Comparison of ENCODE assay signal across 21 cellular contexts in genomic region chr22:36933629-36934028, GRCh38. TPM values are rescaled to one million over a fixed set of nuclear protein-coding genes. Genes with fewer than 3 reads are reported as not detected.
DNase-seq lines count a peak whose midpoint lies in the region; ATAC-seq and TF ChIP-seq lines count a peak whose summit lies in the region.
"Had no signal": no experiment of that assay in that cellular context is flagged by ENCODE, and none has a peak within 500 bp of the region (broad histone marks: within the 10 kb centered on the region; RNA-seq: fewer than 3 reads in every experiment).

No MANE protein-coding gene starts in this region.

- POLR2A ChIA-PET in activated CD4-positive, alpha-beta memory T cell treated with anti-CD3 and anti-CD28 coated beads for 36 hours (lab: Charles Lee) = no interaction called here
- POLR2A ChIA-PET in activated CD4-positive, alpha-beta memory T cell treated with anti-CD3 and anti-CD28 coated beads, Interleukin-2, amount 10 ng/mL, durations not matched to agents 7 days and 5 days (lab: Charles Lee) = no interaction called here
- POLR2A ChIA-PET in Caco-2 (lab: Charles Lee) = no interaction called here

- TF ChIP-seq POLR2A in upper lobe of left lung (IDR thresholded peaks at IDR 0.05) = no peak

- no peak overlapping the region for H3K27ac ChIP-seq in endodermal cell (ENCODE audit: low read depth, low read length)
- H3K27ac ChIP-seq in upper lobe of left lung = no peak overlapping the region
- H3K27ac ChIP-seq: 22Rv1; BLaER1 treated with 17β-estradiol and CSF1 and Interleukin-3, amounts not matched to agents 10 nM and 100 nM had no signal

- 94 to 97% methylated on average over 12 to 19 of the region's 19 CpGs for WGBS in endodermal cell (ENCODE audit: insufficient coverage in 1 of 2, insufficient read length in 1 of 2), 2 experiments
- WGBS in upper lobe of left lung, 2 donors = 90 to 99% methylated on average over 13 to 16 of the region's 19 CpGs

- no peak for ATAC-seq in upper lobe of left lung (ENCODE audit: low FRiP score in 2 of 2)
- ATAC-seq: GM12878, HepG2 had no signal

- H3K4me3 ChIP-seq in endodermal cell (ENCODE audit: low read length) (no peak overlapping the region), upper lobe of left lung (no peak overlapping the region), Caco-2 (ENCODE audit: low read depth, low read length) (no peak overlapping the region)
- H3K4me3 ChIP-seq: BLaER1 treated with 17β-estradiol and CSF1 and Interleukin-3, amounts not matched to agents 10 nM and 100 nM; GM12878 had no signal

- H3K4me1 ChIP-seq in endodermal cell (ENCODE audit: control insufficient read depth, insufficient read depth, low read length) (no peaks in the 10 kb centered on the region), upper lobe of left lung (peaks cover 0 to 4% (median 0%) of the 10 kb centered on the region in 4 donors), Caco-2 (no peaks in the 10 kb centered on the region)

- TF ChIP-seq CTCF in endodermal cell (conservative IDR thresholded peaks at IDR 0.05) (no peak), upper lobe of left lung (IDR thresholded peaks at IDR 0.05) (no peak), Caco-2 (IDR thresholded peaks at IDR 0.05; ENCODE audit: insufficient read depth in 1 of 2, low read depth in 1 of 2, low read length in 1 of 2, severe bottlenecking in 1 of 2, unreplicated experiment in 1 of 2) (no peak)

- H3K9ac ChIP-seq in endodermal cell (ENCODE audit: extremely low read depth, low read length, poor library complexity, severe bottlenecking) = no peak overlapping the region
- H3K9ac ChIP-seq: BLaER1 treated with 17β-estradiol and CSF1 and Interleukin-3, amounts not matched to agents 10 nM and 100 nM had no signal

- intact Hi-C loops in activated CD4-positive, alpha-beta memory T cell treated with anti-CD3 and anti-CD28 coated beads for 36 hours (cut with micrococcal nuclease) = no loop called here
- intact Hi-C loops in Caco-2 (cut with micrococcal nuclease; ENCODE audit: unreplicated experiment) = no loop called here

- H3K4me1 Mint-ChIP-seq in activated CD4-positive, alpha-beta memory T cell treated with anti-CD3 and anti-CD28 coated beads for 36 hours (ENCODE audit: low read depth) = no peaks in the 10 kb centered on the region
- no peaks in the 10 kb centered on the region for H3K4me1 Mint-ChIP-seq in activated CD4-positive, alpha-beta memory T cell treated with anti-CD3 and anti-CD28 coated beads, Interleukin-2, amount 10 ng/mL, durations not matched to agents 7 days and 5 days
- H3K4me1 Mint-ChIP-seq in endodermal cell = no peaks in the 10 kb centered on the region
- H3K4me1 Mint-ChIP-seq in Caco-2 (ENCODE audit: low read depth, unreplicated experiment) = no peaks in the 10 kb centered on the region

- CTCF ChIA-PET in activated CD4-positive, alpha-beta memory T cell treated with anti-CD3 and anti-CD28 coated beads for 36 hours (lab: Charles Lee) = interaction anchor here (1.5 kb wide), 1 partner anchor 78 kb away, joined by 4 read pairs; no protein-coding TSS in a partner anchor
- CTCF ChIA-PET in activated CD4-positive, alpha-beta memory T cell treated with anti-CD3 and anti-CD28 coated beads, Interleukin-2, amount 10 ng/mL, durations not matched to agents 7 days and 5 days (lab: Charles Lee) = interaction anchor here (1.2 kb wide), 1 partner anchor 81 kb away, joined by 3 read pairs; no protein-coding TSS in a partner anchor
- CTCF ChIA-PET in Caco-2 (lab: Charles Lee) = no interaction called here

- no peaks in the 10 kb centered on the region for H3K27me3 Mint-ChIP-seq in activated CD4-positive, alpha-beta memory T cell treated with anti-CD3 and anti-CD28 coated beads for 36 hours
- H3K27me3 Mint-ChIP-seq in activated CD4-positive, alpha-beta memory T cell treated with anti-CD3 and anti-CD28 coated beads, Interleukin-2, amount 10 ng/mL, durations not matched to agents 7 days and 5 days = peaks cover 2% of the 10 kb centered on the region
- H3K27me3 Mint-ChIP-seq in endodermal cell (ENCODE audit: insufficient read depth) (no peaks in the 10 kb centered on the region), Caco-2 (ENCODE audit: insufficient read depth, unreplicated experiment) (peaks cover 19% of the 10 kb centered on the region)
- H3K27me3 Mint-ChIP-seq: CD4-positive, CD25-positive, alpha-beta regulatory T cell had no signal

- no TSS peak for BruUV-seq in Caco-2 (replicated peaks; lab: Mats Ljungman, UMichigan)

- no peaks in the 10 kb centered on the region for H3K9me3 Mint-ChIP-seq in activated CD4-positive, alpha-beta memory T cell treated with anti-CD3 and anti-CD28 coated beads for 36 hours
- no peaks in the 10 kb centered on the region for H3K9me3 Mint-ChIP-seq in activated CD4-positive, alpha-beta memory T cell treated with anti-CD3 and anti-CD28 coated beads, Interleukin-2, amount 10 ng/mL, durations not matched to agents 7 days and 5 days
- H3K9me3 Mint-ChIP-seq in endodermal cell (no peaks in the 10 kb centered on the region), Caco-2 (ENCODE audit: unreplicated experiment) (no peaks in the 10 kb centered on the region)
- H3K9me3 Mint-ChIP-seq: CD4-positive, CD25-positive, alpha-beta regulatory T cell; HFFc6 had no signal

- H3K27me3 ChIP-seq in endodermal cell (ENCODE audit: control insufficient read depth, insufficient read depth, low read length, poor library complexity, severe bottlenecking) = no peaks in the 10 kb centered on the region
- no peaks in the 10 kb centered on the region for H3K27me3 ChIP-seq in upper lobe of left lung
- no peaks in the 10 kb centered on the region for H3K27me3 ChIP-seq in Caco-2 (replicated peaks; ENCODE audit: control insufficient read depth, insufficient read depth, low read length)

- H3K9me3 ChIP-seq in endodermal cell (ENCODE audit: control insufficient read depth, low read length) = no peaks in the 10 kb centered on the region
- no peaks in the 10 kb centered on the region for H3K9me3 ChIP-seq in upper lobe of left lung
- no peaks in the 10 kb centered on the region for H3K9me3 ChIP-seq in Caco-2
- H3K9me3 ChIP-seq: BLaER1 treated with 17β-estradiol and CSF1 and Interleukin-3, amounts not matched to agents 10 nM and 100 nM had no signal

- no peaks in the 10 kb centered on the region for H3K36me3 Mint-ChIP-seq in activated CD4-positive, alpha-beta memory T cell treated with anti-CD3 and anti-CD28 coated beads for 36 hours
- H3K36me3 Mint-ChIP-seq in activated CD4-positive, alpha-beta memory T cell treated with anti-CD3 and anti-CD28 coated beads, Interleukin-2, amount 10 ng/mL, durations not matched to agents 7 days and 5 days (ENCODE audit: low read depth) = no peaks in the 10 kb centered on the region
- H3K36me3 Mint-ChIP-seq in endodermal cell (ENCODE audit: low read depth) (no peaks in the 10 kb centered on the region), Caco-2 (ENCODE audit: insufficient read depth, unreplicated experiment) (no peaks in the 10 kb centered on the region)

- TF ChIP-seq EP300 in upper lobe of left lung (IDR thresholded peaks at IDR 0.05) = no peak

- DNase-seq in activated CD4-positive, alpha-beta memory T cell treated with anti-CD3 and anti-CD28 coated beads for 36 hours = peak; percentile 4
- DNase-seq in activated CD4-positive, alpha-beta memory T cell treated with anti-CD3 and anti-CD28 coated beads, Interleukin-2, amount 10 ng/mL, durations not matched to agents 7 days and 5 days = no peak
- DNase-seq in D341Med (ENCODE audit: low spot score) = peak; percentile 33
- DNase-seq in endodermal cell = peak; percentile 24
- DNase-seq in upper lobe of left lung = peak; percentile 19 to 76
- no peak for DNase-seq in Caco-2
- no peak for DNase-seq in stimulated activated CD4-positive, alpha-beta T cell treated with anti-CD3 and anti-CD28 coated beads, Interleukin-15, amount 100 ng/mL, for 24 hours
- no peak for DNase-seq in HuH-7 (ENCODE audit: low spot score)
- DNase-seq: AML-193; Calu3; CD4-positive, CD25-positive, alpha-beta regulatory T cell; DMS79; GOT3; HCEC 1CT; HFFc6 had no signal

- no peak overlapping the region for H3K4me3 Mint-ChIP-seq in activated CD4-positive, alpha-beta memory T cell treated with anti-CD3 and anti-CD28 coated beads for 36 hours
- no peak overlapping the region for H3K4me3 Mint-ChIP-seq in activated CD4-positive, alpha-beta memory T cell treated with anti-CD3 and anti-CD28 coated beads, Interleukin-2, amount 10 ng/mL, durations not matched to agents 7 days and 5 days
- H3K4me3 Mint-ChIP-seq in endodermal cell (no peak overlapping the region), Caco-2 (ENCODE audit: unreplicated experiment) (no peak overlapping the region)
- H3K4me3 Mint-ChIP-seq: CD4-positive, CD25-positive, alpha-beta regulatory T cell; HFFc6 had no signal

- H3K27ac Mint-ChIP-seq in activated CD4-positive, alpha-beta memory T cell treated with anti-CD3 and anti-CD28 coated beads for 36 hours = no peak overlapping the region
- H3K27ac Mint-ChIP-seq in activated CD4-positive, alpha-beta memory T cell treated with anti-CD3 and anti-CD28 coated beads, Interleukin-2, amount 10 ng/mL, durations not matched to agents 7 days and 5 days = no peak overlapping the region
- H3K27ac Mint-ChIP-seq in endodermal cell (no peak overlapping the region), Caco-2 (ENCODE audit: unreplicated experiment) (no peak overlapping the region)
- H3K27ac Mint-ChIP-seq: CD4-positive, CD25-positive, alpha-beta regulatory T cell; HFFc6 had no signal

- no peaks in the 10 kb centered on the region for H3K36me3 ChIP-seq in endodermal cell (ENCODE audit: control insufficient read depth, insufficient read depth, low read length)
- H3K36me3 ChIP-seq in upper lobe of left lung = peaks cover 0 to 26% (median 10%) of the 10 kb centered on the region in 4 donors
- no peaks in the 10 kb centered on the region for H3K36me3 ChIP-seq in Caco-2 (ENCODE audit: control insufficient read depth, insufficient read depth, low read length)

RNA-seq across cellular contexts. Expression of gene CSF2RB, which starts 20.2 kb away (rescaled TPM):
- under 1 TPM; 0.22 to 0.48 TPM for total RNA-seq in activated CD4-positive, alpha-beta memory T cell treated with anti-CD3 and anti-CD28 coated beads for 36 hours
- total RNA-seq in activated CD4-positive, alpha-beta memory T cell treated with anti-CD3 and anti-CD28 coated beads, Interleukin-2, amount 10 ng/mL, durations not matched to agents 7 days and 5 days = 1 to 10 TPM; 2.3 to 3.0 TPM
- total RNA-seq in endodermal cell = not detected
- not detected for polyA plus RNA-seq in endodermal cell (2013, experiment 1 of 2)
- not detected for polyA plus RNA-seq in endodermal cell (2013, experiment 2 of 2)
- 10 to 100 TPM in 5 of 6 donors, 1 to 10 TPM in 1; 8.2 to 43.0 (median 24.2) TPM for total RNA-seq in upper lobe of left lung
- total RNA-seq in Caco-2 (2022) = not detected in 2 replicates
- total RNA-seq: A673, Calu3, G401, HepG2 had no signal
- polyA plus RNA-seq: HepG2 had no signal

Comparison
In these comparisons a context has a peak if more than half of its experiments do, and no peak if none do; other contexts are left out.
1. DNase-seq: peak in activated CD4-positive, alpha-beta memory T cell treated with anti-CD3 and anti-CD28 coated beads for 36 hours (single experiment), D341Med (single experiment), endodermal cell (single experiment) and upper lobe of left lung (2 of 2); none in activated CD4-positive, alpha-beta memory T cell treated with anti-CD3 and anti-CD28 coated beads, Interleukin-2, amount 10 ng/mL, durations not matched to agents 7 days and 5 days (single experiment), Caco-2 (0 of 2), stimulated activated CD4-positive, alpha-beta T cell treated with anti-CD3 and anti-CD28 coated beads, Interleukin-15, amount 100 ng/mL, for 24 hours (single experiment) and HuH-7 (single experiment).